ENCODE assay signal across 9 cellular contexts in the genomic region with DNA sequence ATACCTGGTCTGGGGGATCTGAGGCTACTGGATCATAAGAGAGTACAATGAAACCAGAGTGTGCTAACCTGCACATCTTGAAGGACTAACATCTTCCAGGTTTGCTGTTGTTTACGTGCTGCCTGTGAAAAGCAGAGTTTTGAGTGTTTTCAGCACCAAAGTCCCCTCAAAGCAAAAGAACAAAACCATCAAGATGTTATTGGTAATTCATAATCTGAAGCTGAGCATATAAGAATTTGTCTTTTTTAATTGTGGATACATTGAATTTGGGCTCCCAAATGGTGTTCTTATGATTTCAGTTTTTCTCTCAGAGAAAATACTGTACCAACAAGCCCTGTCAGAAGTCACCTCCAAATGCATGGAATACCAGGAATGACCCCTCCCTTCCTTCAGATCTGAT.
DNase-seq lines count a peak whose midpoint lies in the region; ATAC-seq, FAIRE-seq and TF ChIP-seq lines count a peak whose summit lies in the region.
"Had no signal": no experiment of that assay in that cellular context is flagged by ENCODE, and none has a peak within 500 bp of the region (broad histone marks: within the 10 kb centered on the region; RNA-seq: fewer than 3 reads in every experiment).

No MANE protein-coding gene starts in this region.

- H3K4me2 ChIP-seq in BLaER1 = peak overlapping the region; percentile 72
- H3K4me2 ChIP-seq in K562 (ENCODE audit: insufficient read depth, low read length) = no peak overlapping the region

- H3K4me1 Mint-ChIP-seq in naive B cell (peaks cover 41 to 54% (median 43%) of the 10 kb centered on the region in 3 donors), WTC11 (peaks cover 47% of the 10 kb centered on the region)

- H3K9me1 ChIP-seq in K562 (ENCODE audit: control insufficient read depth, insufficient read depth, low read length) = no peaks in the 10 kb centered on the region

- H2AFZ ChIP-seq in K562 (ENCODE audit: low read depth, low read length) = 0 out of 2 replicates have a peak overlapping the region, but pooled peaks have one; percentile 89

- H3K36me3 Mint-ChIP-seq in naive B cell (no peaks in the 10 kb centered on the region), WTC11 (no peaks in the 10 kb centered on the region)

- 50% methylated on average over 1 of the region's 1 CpG for WGBS in K562 (ENCODE audit: insufficient coverage, low coverage, missing lambda C conversion rate)

- TF ChIP-seq POLR2A in K562 (conservative IDR thresholded peaks at IDR 0.05) = no peak

- H3K9ac ChIP-seq in BLaER1 (no peak overlapping the region), K562 (ENCODE audit: insufficient read depth in 1 of 2, low read depth in 2 of 2, low read length in 2 of 2) (no peak overlapping the region)

- no peak for FAIRE-seq in K562 (lab: Jason Lieb, UNC)
- FAIRE-seq: HTR-8/SVneo had no signal

- H3K4me3 ChIP-seq in BLaER1 (no peak overlapping the region), K562 (no peak overlapping the region)

- H3K79me2 ChIP-seq in K562 (ENCODE audit: control insufficient read depth, insufficient read depth, low read length) = no peaks in the 10 kb centered on the region

- POLR2A ChIA-PET in K562 (lab: Yijun Ruan, JAX) (no interaction called here), WTC11 (lab: Charles Lee) (no interaction called here)

- H4K20me1 ChIP-seq in BLaER1 = no peaks in the 10 kb centered on the region
- no peaks in the 10 kb centered on the region for H4K20me1 ChIP-seq in K562 (replicated peaks; ENCODE audit: control insufficient read depth, insufficient read depth, low read length)

- H3K27ac Mint-ChIP-seq in naive B cell (peak overlapping the region; percentile 78 to 97 (median 92)), WTC11 (no peak overlapping the region)

- no peaks in the 10 kb centered on the region for H3K9me3 ChIP-seq in BLaER1
- no peaks in the 10 kb centered on the region for H3K9me3 ChIP-seq in K562 (replicated peaks; ENCODE audit: control insufficient read depth, insufficient read depth, low read depth, low read length)

- TF ChIP-seq CTCF in K562 (IDR thresholded peaks at IDR 0.05 in 2 of 3, conservative IDR thresholded peaks at IDR 0.05 in 1 of 3; ENCODE audit: insufficient read depth in 2 of 3, low read depth in 1 of 3, low read length in 3 of 3) (no peak), WTC11 (IDR thresholded peaks at IDR 0.05) (no peak)

- no peak for DNase-seq in K562 (ENCODE audit: extremely low read depth in 1 of 4, low spot score in 3 of 4)
- DNase-seq in naive B cell = no peak
- DNase-seq in activated CD4-positive, CD25-positive, alpha-beta regulatory T cell (lab: John Stamatoyannopoulos, UW) = no peak
- no peak for DNase-seq in NCI-H146 (lab: John Stamatoyannopoulos, UW)
- DNase-seq in WTC11 (ENCODE audit: low spot score) = no peak

- H3K27me3 Mint-ChIP-seq in naive B cell = no peaks in the 10 kb centered on the region
- H3K27me3 Mint-ChIP-seq in WTC11 (ENCODE audit: low read depth) = no peaks in the 10 kb centered on the region

- in situ Hi-C loops in K562 (cut with MboI) = no loop called here

- no TSS peak for BruUV-seq in K562 (replicated peaks; lab: Mats Ljungman, UMichigan)

- no peaks in the 10 kb centered on the region for H3K9me3 Mint-ChIP-seq in naive B cell
- no peaks in the 10 kb centered on the region for H3K9me3 Mint-ChIP-seq in WTC11

- ATAC-seq in HG02884 (IDR thresholded peaks at IDR 0.05; ENCODE audit: unreplicated experiment) = peak; percentile 13
- ATAC-seq in K562 = no peak
- ATAC-seq in naive B cell (ENCODE audit: low read depth in 2 of 2) = no peak
- ATAC-seq in GM21723 (IDR thresholded peaks at IDR 0.05; ENCODE audit: unreplicated experiment) = no peak
- no peak for ATAC-seq in WTC11

- H3K4me3 Mint-ChIP-seq in naive B cell (peak overlapping the region; percentile 79 to 94 (median 87)), WTC11 (no peak overlapping the region)

- H3K27me3 ChIP-seq in BLaER1 = no peaks in the 10 kb centered on the region
- no peaks in the 10 kb centered on the region for H3K27me3 ChIP-seq in K562 (ENCODE audit: control insufficient read depth in 2 of 2, insufficient read depth in 2 of 2, low read length in 2 of 2)

- intact Hi-C loops in K562 (cut with micrococcal nuclease) = no loop called here

- H3K4me1 ChIP-seq in BLaER1 (peaks cover 76% of the 10 kb centered on the region), K562 (replicated peaks in 1 of 2; ENCODE audit: control insufficient read depth in 2 of 2, insufficient read depth in 2 of 2, low read length in 2 of 2) (peaks cover 3 to 15% of the 10 kb centered on the region in 2 experiments; a peak in 4 of 5 replicates)

- no peak for TF ChIP-seq EP300 in K562 (IDR thresholded peaks at IDR 0.05; ENCODE audit: low read length)

- TF ChIP-seq RAD21 in K562 (CRISPR knock-in tag; conservative IDR thresholded peaks at IDR 0.05 in 1 of 2, IDR thresholded peaks at IDR 0.05 in 1 of 2) = no peak

- H3K36me3 ChIP-seq in BLaER1 = no peaks in the 10 kb centered on the region
- H3K36me3 ChIP-seq in K562 (ENCODE audit: control insufficient read depth, insufficient read depth, low read length) = no peaks in the 10 kb centered on the region

- peak overlapping the region; percentile 47; the same call in 1 of the 2 replicates for H3K27ac ChIP-seq in BLaER1
- H3K27ac ChIP-seq in K562 (ENCODE audit: extremely low read depth, low read depth, low read length) = no peak overlapping the region

- CTCF ChIA-PET in K562 (lab: Yijun Ruan, JAX; ENCODE audit: low intra/inter-chr PET ratio) (no interaction called here), WTC11 (lab: Charles Lee) (no interaction called here)

TF ChIP-seq in K562, 482 proteins besides CTCF, POLR2A, EP300 and RAD21 (continues in another document):
- TF ChIP-seq NR3C1 (CRISPR knock-in tag; IDR thresholded peaks at IDR 0.05) (no peak), SPI1 (IDR thresholded peaks at IDR 0.05; ENCODE audit: borderline replicate concordance, low read depth, low read length) (no peak), CC2D1A (IDR thresholded peaks at IDR 0.05) (no peak), NFIC (IDR thresholded peaks at IDR 0.05) (no peak), RBM14 (IDR thresholded peaks at IDR 0.05; ENCODE audit: borderline replicate concordance, insufficient read depth, low read depth, low read length) (no peak), POLR2AphosphoS2 (IDR thresholded peaks at IDR 0.05; ENCODE audit: low read length) (no peak), ZNF316 (IDR thresholded peaks at IDR 0.05) (no peak)
- TF ChIP-seq, protein P1, sequence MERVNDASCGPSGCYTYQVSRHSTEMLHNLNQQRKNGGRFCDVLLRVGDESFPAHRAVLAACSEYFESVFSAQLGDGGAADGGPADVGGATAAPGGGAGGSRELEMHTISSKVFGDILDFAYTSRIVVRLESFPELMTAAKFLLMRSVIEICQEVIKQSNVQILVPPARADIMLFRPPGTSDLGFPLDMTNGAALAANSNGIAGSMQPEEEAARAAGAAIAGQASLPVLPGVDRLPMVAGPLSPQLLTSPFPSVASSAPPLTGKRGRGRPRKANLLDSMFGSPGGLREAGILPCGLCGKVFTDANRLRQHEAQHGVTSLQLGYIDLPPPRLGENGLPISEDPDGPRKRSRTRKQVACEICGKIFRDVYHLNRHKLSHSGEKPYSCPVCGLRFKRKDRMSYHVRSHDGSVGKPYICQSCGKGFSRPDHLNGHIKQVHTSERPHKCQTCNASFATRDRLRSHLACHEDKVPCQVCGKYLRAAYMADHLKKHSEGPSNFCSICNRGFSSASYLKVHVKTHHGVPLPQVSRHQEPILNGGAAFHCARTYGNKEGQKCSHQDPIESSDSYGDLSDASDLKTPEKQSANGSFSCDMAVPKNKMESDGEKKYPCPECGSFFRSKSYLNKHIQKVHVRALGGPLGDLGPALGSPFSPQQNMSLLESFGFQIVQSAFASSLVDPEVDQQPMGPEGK (CRISPR knock-in tag; IDR thresholded peaks at IDR 0.05; ENCODE audit: borderline replicate concordance) = no peak

TF ChIP-seq in WTC11, 78 proteins besides CTCF, POLR2A, EP300 and RAD21 (continues in another document):
- TF ChIP-seq ZNF121 (CRISPR knock-in tag; IDR thresholded peaks at IDR 0.05) (no peak), FOXP4 (CRISPR knock-in tag; IDR thresholded peaks at IDR 0.05) (no peak), ZNF317 (CRISPR knock-in tag; IDR thresholded peaks at IDR 0.05; ENCODE audit: borderline replicate concordance, low read depth) (no peak), SP1 (CRISPR knock-in tag; conservative IDR thresholded peaks at IDR 0.05) (no peak), OVOL2 (CRISPR knock-in tag; IDR thresholded peaks at IDR 0.05; ENCODE audit: borderline replicate concordance) (no peak), CREB1 (CRISPR knock-in tag; IDR thresholded peaks at IDR 0.05) (no peak), PREB (CRISPR knock-in tag; IDR thresholded peaks at IDR 0.05; ENCODE audit: borderline replicate concordance) (no peak), CREM (CRISPR knock-in tag; IDR thresholded peaks at IDR 0.05) (no peak)
